Comparison of ENCODE assay signal across 1 cellular context in the genomic region with DNA sequence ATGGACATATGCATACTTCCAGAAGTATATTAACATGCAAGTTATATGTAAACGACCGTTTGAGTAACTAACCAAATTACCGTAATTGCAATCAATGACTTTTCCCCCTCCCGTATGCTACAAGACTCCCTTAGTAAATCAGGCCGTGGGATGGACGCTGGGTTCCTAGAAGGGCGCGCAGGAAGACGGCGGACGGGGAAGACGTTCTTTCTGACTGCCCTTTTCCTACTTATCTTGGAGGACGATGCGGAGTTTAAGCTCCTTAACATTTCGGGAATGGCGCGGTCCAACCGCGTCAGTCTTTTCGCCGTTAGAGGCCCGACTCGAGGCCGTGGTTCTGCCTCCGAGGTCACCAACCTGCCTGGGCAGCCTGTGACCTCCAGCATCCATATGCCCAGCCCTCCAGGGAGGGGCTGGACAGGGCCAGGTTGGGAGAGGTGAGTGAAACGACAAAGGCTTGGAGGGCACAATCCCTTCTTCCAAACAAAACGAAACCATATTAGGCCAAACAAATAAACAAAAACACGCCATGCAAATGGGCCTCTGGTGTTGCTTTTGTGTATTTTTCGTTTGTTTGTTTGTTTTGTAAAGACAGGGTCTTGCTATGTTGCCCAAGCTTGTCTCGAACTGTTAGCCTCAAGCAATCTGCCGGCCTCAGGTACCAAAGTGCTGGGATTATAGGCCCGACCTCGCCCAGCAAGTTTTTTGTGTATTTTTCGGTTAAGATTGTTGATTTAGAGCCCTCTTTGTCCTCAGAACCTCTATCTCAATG.
A peak's percentile ranks its signal among the peaks of the same experiment; 100 is the strongest.
TF ChIP-seq lines count a peak whose summit lies in the region.

No MANE protein-coding gene starts in this region.

TF ChIP-seq in HEK293, 187 proteins besides CTCF, POLR2A, EP300 and RAD21 (continued from another document and continues in another):
- TF ChIP-seq, protein P1, sequence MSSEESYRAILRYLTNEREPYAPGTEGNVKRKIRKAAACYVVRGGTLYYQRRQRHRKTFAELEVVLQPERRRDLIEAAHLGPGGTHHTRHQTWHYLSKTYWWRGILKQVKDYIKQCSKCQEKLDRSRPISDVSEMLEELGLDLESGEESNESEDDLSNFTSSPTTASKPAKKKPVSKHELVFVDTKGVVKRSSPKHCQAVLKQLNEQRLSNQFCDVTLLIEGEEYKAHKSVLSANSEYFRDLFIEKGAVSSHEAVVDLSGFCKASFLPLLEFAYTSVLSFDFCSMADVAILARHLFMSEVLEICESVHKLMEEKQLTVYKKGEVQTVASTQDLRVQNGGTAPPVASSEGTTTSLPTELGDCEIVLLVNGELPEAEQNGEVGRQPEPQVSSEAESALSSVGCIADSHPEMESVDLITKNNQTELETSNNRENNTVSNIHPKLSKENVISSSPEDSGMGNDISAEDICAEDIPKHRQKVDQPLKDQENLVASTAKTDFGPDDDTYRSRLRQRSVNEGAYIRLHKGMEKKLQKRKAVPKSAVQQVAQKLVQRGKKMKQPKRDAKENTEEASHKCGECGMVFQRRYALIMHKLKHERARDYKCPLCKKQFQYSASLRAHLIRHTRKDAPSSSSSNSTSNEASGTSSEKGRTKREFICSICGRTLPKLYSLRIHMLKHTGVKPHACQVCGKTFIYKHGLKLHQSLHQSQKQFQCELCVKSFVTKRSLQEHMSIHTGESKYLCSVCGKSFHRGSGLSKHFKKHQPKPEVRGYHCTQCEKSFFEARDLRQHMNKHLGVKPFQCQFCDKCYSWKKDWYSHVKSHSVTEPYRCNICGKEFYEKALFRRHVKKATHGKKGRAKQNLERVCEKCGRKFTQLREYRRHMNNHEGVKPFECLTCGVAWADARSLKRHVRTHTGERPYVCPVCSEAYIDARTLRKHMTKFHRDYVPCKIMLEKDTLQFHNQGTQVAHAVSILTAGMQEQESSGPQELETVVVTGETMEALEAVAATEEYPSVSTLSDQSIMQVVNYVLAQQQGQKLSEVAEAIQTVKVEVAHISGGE (tag by site-specific recombination; conservative IDR thresholded peaks at IDR 0.05; ENCODE audit: low read depth): no peak
- no peak for TF ChIP-seq ZNF521 (tag by site-specific recombination; IDR thresholded peaks at IDR 0.05)
- no peak for TF ChIP-seq ZNF37A (tag by site-specific recombination; IDR thresholded peaks at IDR 0.05)
- no peak for TF ChIP-seq ZNF76 (tag by site-specific recombination; IDR thresholded peaks at IDR 0.05; ENCODE audit: borderline replicate concordance, low read depth)
- TF ChIP-seq, protein P2, sequence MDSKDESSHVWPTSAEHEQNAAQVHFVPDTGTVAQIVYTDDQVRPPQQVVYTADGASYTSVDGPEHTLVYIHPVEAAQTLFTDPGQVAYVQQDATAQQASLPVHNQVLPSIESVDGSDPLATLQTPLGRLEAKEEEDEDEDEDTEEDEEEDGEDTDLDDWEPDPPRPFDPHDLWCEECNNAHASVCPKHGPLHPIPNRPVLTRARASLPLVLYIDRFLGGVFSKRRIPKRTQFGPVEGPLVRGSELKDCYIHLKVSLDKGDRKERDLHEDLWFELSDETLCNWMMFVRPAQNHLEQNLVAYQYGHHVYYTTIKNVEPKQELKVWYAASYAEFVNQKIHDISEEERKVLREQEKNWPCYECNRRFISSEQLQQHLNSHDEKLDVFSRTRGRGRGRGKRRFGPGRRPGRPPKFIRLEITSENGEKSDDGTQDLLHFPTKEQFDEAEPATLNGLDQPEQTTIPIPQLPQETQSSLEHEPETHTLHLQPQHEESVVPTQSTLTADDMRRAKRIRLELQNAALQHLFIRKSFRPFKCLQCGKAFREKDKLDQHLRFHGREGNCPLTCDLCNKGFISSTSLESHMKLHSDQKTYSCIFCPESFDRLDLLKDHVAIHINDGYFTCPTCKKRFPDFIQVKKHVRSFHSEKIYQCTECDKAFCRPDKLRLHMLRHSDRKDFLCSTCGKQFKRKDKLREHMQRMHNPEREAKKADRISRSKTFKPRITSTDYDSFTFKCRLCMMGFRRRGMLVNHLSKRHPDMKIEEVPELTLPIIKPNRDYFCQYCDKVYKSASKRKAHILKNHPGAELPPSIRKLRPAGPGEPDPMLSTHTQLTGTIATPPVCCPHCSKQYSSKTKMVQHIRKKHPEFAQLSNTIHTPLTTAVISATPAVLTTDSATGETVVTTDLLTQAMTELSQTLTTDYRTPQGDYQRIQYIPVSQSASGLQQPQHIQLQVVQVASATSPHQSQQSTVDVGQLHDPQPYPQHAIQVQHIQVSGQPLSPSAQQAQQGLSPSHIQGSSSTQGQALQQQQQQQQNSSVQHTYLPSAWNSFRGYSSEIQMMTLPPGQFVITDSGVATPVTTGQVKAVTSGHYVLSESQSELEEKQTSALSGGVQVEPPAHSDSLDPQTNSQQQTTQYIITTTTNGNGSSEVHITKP (tag by site-specific recombination; IDR thresholded peaks at IDR 0.05): no peak
- no peak for TF ChIP-seq ZNF2 (tag by site-specific recombination; IDR thresholded peaks at IDR 0.05)
- TF ChIP-seq MZF1 (tag by site-specific recombination; IDR thresholded peaks at IDR 0.05; ENCODE audit: borderline replicate concordance): no peak
- no peak for TF ChIP-seq ZNF785 (tag by site-specific recombination; IDR thresholded peaks at IDR 0.05)
- TF ChIP-seq ZNF585B (tag by site-specific recombination; IDR thresholded peaks at IDR 0.05): no peak
- no peak; the same call in 1 of the 2 replicates for TF ChIP-seq OVOL3 (tag by site-specific recombination; IDR thresholded peaks at IDR 0.05)
- no peak for TF ChIP-seq BCL11B (tag by site-specific recombination; IDR thresholded peaks at IDR 0.05; ENCODE audit: low read depth)
- TF ChIP-seq ZNF747 (tag by site-specific recombination; IDR thresholded peaks at IDR 0.05): no peak
- TF ChIP-seq, protein P3, sequence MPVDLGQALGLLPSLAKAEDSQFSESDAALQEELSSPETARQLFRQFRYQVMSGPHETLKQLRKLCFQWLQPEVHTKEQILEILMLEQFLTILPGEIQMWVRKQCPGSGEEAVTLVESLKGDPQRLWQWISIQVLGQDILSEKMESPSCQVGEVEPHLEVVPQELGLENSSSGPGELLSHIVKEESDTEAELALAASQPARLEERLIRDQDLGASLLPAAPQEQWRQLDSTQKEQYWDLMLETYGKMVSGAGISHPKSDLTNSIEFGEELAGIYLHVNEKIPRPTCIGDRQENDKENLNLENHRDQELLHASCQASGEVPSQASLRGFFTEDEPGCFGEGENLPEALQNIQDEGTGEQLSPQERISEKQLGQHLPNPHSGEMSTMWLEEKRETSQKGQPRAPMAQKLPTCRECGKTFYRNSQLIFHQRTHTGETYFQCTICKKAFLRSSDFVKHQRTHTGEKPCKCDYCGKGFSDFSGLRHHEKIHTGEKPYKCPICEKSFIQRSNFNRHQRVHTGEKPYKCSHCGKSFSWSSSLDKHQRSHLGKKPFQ (tag by site-specific recombination; IDR thresholded peaks at IDR 0.05): no peak
- TF ChIP-seq ZSCAN23 (tag by site-specific recombination; IDR thresholded peaks at IDR 0.05): no peak
- TF ChIP-seq ZNF560 (tag by site-specific recombination; IDR thresholded peaks at IDR 0.05; ENCODE audit: borderline replicate concordance): no peak
- TF ChIP-seq, protein P4, sequence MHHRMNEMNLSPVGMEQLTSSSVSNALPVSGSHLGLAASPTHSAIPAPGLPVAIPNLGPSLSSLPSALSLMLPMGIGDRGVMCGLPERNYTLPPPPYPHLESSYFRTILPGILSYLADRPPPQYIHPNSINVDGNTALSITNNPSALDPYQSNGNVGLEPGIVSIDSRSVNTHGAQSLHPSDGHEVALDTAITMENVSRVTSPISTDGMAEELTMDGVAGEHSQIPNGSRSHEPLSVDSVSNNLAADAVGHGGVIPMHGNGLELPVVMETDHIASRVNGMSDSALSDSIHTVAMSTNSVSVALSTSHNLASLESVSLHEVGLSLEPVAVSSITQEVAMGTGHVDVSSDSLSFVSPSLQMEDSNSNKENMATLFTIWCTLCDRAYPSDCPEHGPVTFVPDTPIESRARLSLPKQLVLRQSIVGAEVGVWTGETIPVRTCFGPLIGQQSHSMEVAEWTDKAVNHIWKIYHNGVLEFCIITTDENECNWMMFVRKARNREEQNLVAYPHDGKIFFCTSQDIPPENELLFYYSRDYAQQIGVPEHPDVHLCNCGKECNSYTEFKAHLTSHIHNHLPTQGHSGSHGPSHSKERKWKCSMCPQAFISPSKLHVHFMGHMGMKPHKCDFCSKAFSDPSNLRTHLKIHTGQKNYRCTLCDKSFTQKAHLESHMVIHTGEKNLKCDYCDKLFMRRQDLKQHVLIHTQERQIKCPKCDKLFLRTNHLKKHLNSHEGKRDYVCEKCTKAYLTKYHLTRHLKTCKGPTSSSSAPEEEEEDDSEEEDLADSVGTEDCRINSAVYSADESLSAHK (tag by site-specific recombination; IDR thresholded peaks at IDR 0.05): no peak
- TF ChIP-seq, protein P5, sequence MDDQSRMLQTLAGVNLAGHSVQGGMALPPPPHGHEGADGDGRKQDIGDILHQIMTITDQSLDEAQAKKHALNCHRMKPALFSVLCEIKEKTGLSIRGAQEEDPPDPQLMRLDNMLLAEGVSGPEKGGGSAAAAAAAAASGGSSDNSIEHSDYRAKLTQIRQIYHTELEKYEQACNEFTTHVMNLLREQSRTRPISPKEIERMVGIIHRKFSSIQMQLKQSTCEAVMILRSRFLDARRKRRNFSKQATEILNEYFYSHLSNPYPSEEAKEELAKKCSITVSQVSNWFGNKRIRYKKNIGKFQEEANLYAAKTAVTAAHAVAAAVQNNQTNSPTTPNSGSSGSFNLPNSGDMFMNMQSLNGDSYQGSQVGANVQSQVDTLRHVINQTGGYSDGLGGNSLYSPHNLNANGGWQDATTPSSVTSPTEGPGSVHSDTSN (CRISPR knock-in tag; IDR thresholded peaks at IDR 0.05): no peak
- TF ChIP-seq ZNF157 (tag by site-specific recombination; IDR thresholded peaks at IDR 0.05): no peak
- TF ChIP-seq, protein P6, sequence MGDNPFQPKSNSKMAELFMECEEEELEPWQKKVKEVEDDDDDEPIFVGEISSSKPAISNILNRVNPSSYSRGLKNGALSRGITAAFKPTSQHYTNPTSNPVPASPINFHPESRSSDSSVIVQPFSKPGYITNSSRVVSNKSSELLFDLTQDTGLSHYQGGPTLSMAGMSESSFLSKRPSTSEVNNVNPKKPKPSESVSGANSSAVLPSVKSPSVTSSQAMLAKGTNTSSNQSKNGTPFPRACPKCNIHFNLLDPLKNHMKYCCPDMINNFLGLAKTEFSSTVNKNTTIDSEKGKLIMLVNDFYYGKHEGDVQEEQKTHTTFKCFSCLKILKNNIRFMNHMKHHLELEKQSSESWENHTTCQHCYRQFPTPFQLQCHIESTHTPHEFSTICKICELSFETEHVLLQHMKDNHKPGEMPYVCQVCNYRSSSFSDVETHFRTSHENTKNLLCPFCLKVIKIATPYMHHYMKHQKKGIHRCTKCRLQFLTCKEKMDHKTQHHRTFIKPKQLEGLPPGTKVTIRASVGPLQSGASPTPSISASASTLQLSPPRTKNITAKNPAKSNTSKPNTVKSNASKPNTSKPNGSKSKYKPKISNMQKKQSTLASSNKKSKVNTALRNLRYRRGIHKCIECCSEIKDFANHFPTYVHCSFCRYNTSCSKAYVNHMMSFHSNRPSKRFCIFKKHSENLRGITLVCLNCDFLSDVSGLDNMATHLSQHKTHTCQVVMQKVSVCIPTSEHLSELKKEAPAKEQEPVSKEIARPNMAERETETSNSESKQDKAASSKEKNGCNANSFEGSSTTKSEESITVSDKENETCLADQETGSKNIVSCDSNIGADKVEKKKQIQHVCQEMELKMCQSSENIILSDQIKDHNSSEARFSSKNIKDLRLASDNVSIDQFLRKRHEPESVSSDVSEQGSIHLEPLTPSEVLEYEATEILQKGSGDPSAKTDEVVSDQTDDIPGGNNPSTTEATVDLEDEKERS (tag by site-specific recombination; IDR thresholded peaks at IDR 0.05): no peak
- TF ChIP-seq ZNF530 (tag by site-specific recombination; IDR thresholded peaks at IDR 0.05; ENCODE audit: low read depth): no peak
- TF ChIP-seq ZNF324 (tag by site-specific recombination; IDR thresholded peaks at IDR 0.05): no peak
- TF ChIP-seq ZNF211 (tag by site-specific recombination; IDR thresholded peaks at IDR 0.05; ENCODE audit: low read depth): no peak
- peak; percentile 59; the same call in 1 of the 2 replicates for TF ChIP-seq ZNF121 (tag by site-specific recombination; IDR thresholded peaks at IDR 0.05)
- TF ChIP-seq, protein P7, sequence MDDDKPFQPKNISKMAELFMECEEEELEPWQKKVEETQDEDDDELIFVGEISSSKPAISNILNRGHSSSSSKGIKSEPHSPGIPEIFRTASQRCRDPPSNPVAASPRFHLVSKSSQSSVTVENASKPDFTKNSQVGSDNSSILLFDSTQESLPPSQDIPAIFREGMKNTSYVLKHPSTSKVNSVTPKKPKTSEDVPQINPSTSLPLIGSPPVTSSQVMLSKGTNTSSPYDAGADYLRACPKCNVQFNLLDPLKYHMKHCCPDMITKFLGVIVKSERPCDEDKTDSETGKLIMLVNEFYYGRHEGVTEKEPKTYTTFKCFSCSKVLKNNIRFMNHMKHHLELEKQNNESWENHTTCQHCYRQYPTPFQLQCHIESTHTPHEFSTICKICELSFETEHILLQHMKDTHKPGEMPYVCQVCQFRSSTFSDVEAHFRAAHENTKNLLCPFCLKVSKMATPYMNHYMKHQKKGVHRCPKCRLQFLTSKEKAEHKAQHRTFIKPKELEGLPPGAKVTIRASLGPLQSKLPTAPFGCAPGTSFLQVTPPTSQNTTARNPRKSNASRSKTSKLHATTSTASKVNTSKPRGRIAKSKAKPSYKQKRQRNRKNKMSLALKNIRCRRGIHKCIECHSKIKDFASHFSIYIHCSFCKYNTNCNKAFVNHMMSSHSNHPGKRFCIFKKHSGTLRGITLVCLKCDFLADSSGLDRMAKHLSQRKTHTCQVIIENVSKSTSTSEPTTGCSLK (tag by site-specific recombination; IDR thresholded peaks at IDR 0.05): no peak
- TF ChIP-seq ZNF335 (tag by site-specific recombination; conservative IDR thresholded peaks at IDR 0.05): peak; percentile 68; the same call in 1 of the 2 replicates
- no peak for TF ChIP-seq ZBTB17 (tag by site-specific recombination; IDR thresholded peaks at IDR 0.05)
- no peak for TF ChIP-seq ZNF350 (tag by site-specific recombination; IDR thresholded peaks at IDR 0.05)
- no peak for TF ChIP-seq SETDB1 (IDR thresholded peaks at IDR 0.05; ENCODE audit: insufficient read length, low read length)
- TF ChIP-seq, protein P8, sequence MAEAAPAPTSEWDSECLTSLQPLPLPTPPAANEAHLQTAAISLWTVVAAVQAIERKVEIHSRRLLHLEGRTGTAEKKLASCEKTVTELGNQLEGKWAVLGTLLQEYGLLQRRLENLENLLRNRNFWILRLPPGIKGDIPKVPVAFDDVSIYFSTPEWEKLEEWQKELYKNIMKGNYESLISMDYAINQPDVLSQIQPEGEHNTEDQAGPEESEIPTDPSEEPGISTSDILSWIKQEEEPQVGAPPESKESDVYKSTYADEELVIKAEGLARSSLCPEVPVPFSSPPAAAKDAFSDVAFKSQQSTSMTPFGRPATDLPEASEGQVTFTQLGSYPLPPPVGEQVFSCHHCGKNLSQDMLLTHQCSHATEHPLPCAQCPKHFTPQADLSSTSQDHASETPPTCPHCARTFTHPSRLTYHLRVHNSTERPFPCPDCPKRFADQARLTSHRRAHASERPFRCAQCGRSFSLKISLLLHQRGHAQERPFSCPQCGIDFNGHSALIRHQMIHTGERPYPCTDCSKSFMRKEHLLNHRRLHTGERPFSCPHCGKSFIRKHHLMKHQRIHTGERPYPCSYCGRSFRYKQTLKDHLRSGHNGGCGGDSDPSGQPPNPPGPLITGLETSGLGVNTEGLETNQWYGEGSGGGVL (tag by site-specific recombination; IDR thresholded peaks at IDR 0.05): no peak
- TF ChIP-seq ZFP37 (tag by site-specific recombination; IDR thresholded peaks at IDR 0.05): no peak
